In genomic region chr4:8441499-8442091, GRCh38 we compare ENCODE assay signal across 9 cellular contexts. TPM values are rescaled to one million over a fixed set of nuclear protein-coding genes. Genes with fewer than 3 reads are reported as not detected.
DNase-seq lines count a peak whose midpoint lies in the region; ATAC-seq and TF ChIP-seq lines count a peak whose summit lies in the region.
"Had no signal": no experiment of that assay in that cellular context is flagged by ENCODE, and none has a peak within 500 bp of the region (broad histone marks: within the 10 kb centered on the region; RNA-seq: fewer than 3 reads in every experiment).

No MANE protein-coding gene starts in this region.

- no peaks in the 10 kb centered on the region for H3K27me3 ChIP-seq in CD8-positive, alpha-beta memory T cell (ENCODE audit: insufficient read depth, low read length, poor library complexity, severe bottlenecking)
- H3K27me3 ChIP-seq in NT2/D1 (ENCODE audit: insufficient read depth, insufficient read length), result no peaks in the 10 kb centered on the region
- no peaks in the 10 kb centered on the region for H3K27me3 ChIP-seq in endodermal cell (ENCODE audit: control insufficient read depth, insufficient read depth, low read length, poor library complexity, severe bottlenecking)
- no peaks in the 10 kb centered on the region for H3K27me3 ChIP-seq in neuron (ENCODE audit: insufficient read depth, low read length)

- H2AFZ ChIP-seq in neuron (ENCODE audit: low read depth, low read length), result no peak overlapping the region

- POLR2A ChIA-PET in CD8-positive, alpha-beta memory T cell (lab: Charles Lee), result no interaction called here

- peaks cover 71 to 76% (median 73%) of the 10 kb centered on the region in 3 donors for H3K4me1 Mint-ChIP-seq in CD8-positive, alpha-beta memory T cell
- H3K4me1 Mint-ChIP-seq in endodermal cell, result peaks cover 33% of the 10 kb centered on the region

- H3K27ac Mint-ChIP-seq in CD8-positive, alpha-beta memory T cell, result peak overlapping the region; percentile 16 to 94 (median 70)
- H3K27ac Mint-ChIP-seq in endodermal cell, result peak overlapping the region; percentile 87

- H3K27ac ChIP-seq in CD8-positive, alpha-beta memory T cell (ENCODE audit: low read depth, low read length), result peak overlapping the region; percentile 98
- no peak overlapping the region for H3K27ac ChIP-seq in endodermal cell (ENCODE audit: low read depth, low read length)

- no peak for DNase-seq in CD8-positive, alpha-beta memory T cell
- DNase-seq in NT2/D1 (ENCODE audit: low read depth, low spot score) (no peak), endodermal cell (no peak), NOMO-1 treated with dmso at 0.1 percent for 144 hours (lab: John Stamatoyannopoulos, UW; ENCODE audit: unreplicated experiment) (no peak), ureter (ENCODE audit: low spot score) (no peak)
- DNase-seq: activated CD4-positive, alpha-beta T cell treated with anti-CD3 and anti-CD28 coated beads, Interleukin-2, amount 50 U/mL, for 1 hour had no signal

- no peak for ATAC-seq in HG03442 (IDR thresholded peaks at IDR 0.05; ENCODE audit: unreplicated experiment)
- no peak for ATAC-seq in GM19463 (IDR thresholded peaks at IDR 0.05; ENCODE audit: unreplicated experiment)

- H3K4me1 ChIP-seq in CD8-positive, alpha-beta memory T cell (ENCODE audit: insufficient read depth, low read length), result peaks cover 39% of the 10 kb centered on the region
- H3K4me1 ChIP-seq in NT2/D1 (ENCODE audit: insufficient read depth, insufficient read length), result peaks cover 5% of the 10 kb centered on the region
- H3K4me1 ChIP-seq in endodermal cell (ENCODE audit: control insufficient read depth, insufficient read depth, low read length), result no peaks in the 10 kb centered on the region
- H3K4me1 ChIP-seq in neuron (ENCODE audit: insufficient read depth, low read length), result peaks cover 51% of the 10 kb centered on the region

- peak overlapping the region; percentile 92 for H3K4me3 ChIP-seq in CD8-positive, alpha-beta memory T cell (ENCODE audit: low read length)
- H3K4me3 ChIP-seq in NT2/D1 (ENCODE audit: insufficient read length, low read depth) (peak overlapping the region; percentile 96), endodermal cell (ENCODE audit: low read length) (peak overlapping the region; percentile 92), neuron (ENCODE audit: low read length) (peak overlapping the region; percentile 76)

- CTCF ChIA-PET in CD8-positive, alpha-beta memory T cell (lab: Charles Lee), result interaction anchor here (1.7 to 1.9 kb wide), 2 partner anchors 10 to 265 kb away, joined by 4 read pairs; no protein-coding TSS in a partner anchor

- WGBS in endodermal cell (ENCODE audit: insufficient coverage in 1 of 2, insufficient read length in 1 of 2), 2 experiments, result 64 to 68% methylated on average over 17 of the region's 17 CpGs

- peaks cover 0 to 8% (median 0%) of the 10 kb centered on the region in 5 donors for H3K9me3 Mint-ChIP-seq in CD8-positive, alpha-beta memory T cell
- peaks cover 34% of the 10 kb centered on the region for H3K9me3 Mint-ChIP-seq in endodermal cell

- H3K9ac ChIP-seq in NT2/D1 (ENCODE audit: insufficient read length, low read depth), result peak overlapping the region; percentile 93
- H3K9ac ChIP-seq in endodermal cell (ENCODE audit: extremely low read depth, low read length, poor library complexity, severe bottlenecking), result peak overlapping the region; percentile 74

- H3K36me3 Mint-ChIP-seq in CD8-positive, alpha-beta memory T cell, result peaks cover 0 to 24% (median 2%) of the 10 kb centered on the region in 3 donors
- peaks cover 20% of the 10 kb centered on the region for H3K36me3 Mint-ChIP-seq in endodermal cell (ENCODE audit: low read depth)

- H3K4me3 Mint-ChIP-seq in CD8-positive, alpha-beta memory T cell, result peak overlapping the region; percentile 78 to 100 (median 92)
- H3K4me3 Mint-ChIP-seq in endodermal cell, result peak overlapping the region; percentile 84

- no peaks in the 10 kb centered on the region for H3K9me3 ChIP-seq in CD8-positive, alpha-beta memory T cell (ENCODE audit: low read length)
- H3K9me3 ChIP-seq in NT2/D1 (ENCODE audit: insufficient read depth, low read length) (no peaks in the 10 kb centered on the region), endodermal cell (ENCODE audit: control insufficient read depth, low read length) (peaks cover 23% of the 10 kb centered on the region), neuron (ENCODE audit: low read length) (no peaks in the 10 kb centered on the region)

- TF ChIP-seq CTCF in endodermal cell (conservative IDR thresholded peaks at IDR 0.05), result no peak

- H3K27me3 Mint-ChIP-seq in CD8-positive, alpha-beta memory T cell, result no peaks in the 10 kb centered on the region
- no peaks in the 10 kb centered on the region for H3K27me3 Mint-ChIP-seq in endodermal cell (ENCODE audit: insufficient read depth)

- peaks cover 5% of the 10 kb centered on the region for H3K36me3 ChIP-seq in CD8-positive, alpha-beta memory T cell (ENCODE audit: insufficient read depth, low read length)
- H3K36me3 ChIP-seq in NT2/D1 (ENCODE audit: insufficient read depth, insufficient read length, low read length) (peaks cover 36% of the 10 kb centered on the region), endodermal cell (ENCODE audit: control insufficient read depth, insufficient read depth, low read length) (peaks cover 46% of the 10 kb centered on the region), neuron (ENCODE audit: insufficient read depth, low read length) (peaks cover 6% of the 10 kb centered on the region)

RNA-seq across cellular contexts. Expression of gene TRMT44, which starts 1.0 kb away (rescaled TPM):
- 10 to 100 TPM; 25.2 to 25.6 TPM for total RNA-seq in CD8-positive, alpha-beta memory T cell
- polyA plus RNA-seq in CD8-positive, alpha-beta memory T cell, result 13.8 TPM
- total RNA-seq in endodermal cell (100 to 1,000 TPM in 1 of 2 donors, 10 to 100 TPM in 1; 45.9 to 114 TPM), ureter (29.5 TPM)
- 27.2 TPM for polyA plus RNA-seq in endodermal cell (2013, experiment 1 of 2)
- 32.3 TPM for polyA plus RNA-seq in endodermal cell (2013, experiment 2 of 2)

RNA-seq across cellular contexts. Expression of gene ACOX3, which starts 1.1 kb away (rescaled TPM):
- total RNA-seq in CD8-positive, alpha-beta memory T cell, result 10 to 100 TPM; 22.3 to 24.9 TPM
- 14.2 TPM for polyA plus RNA-seq in CD8-positive, alpha-beta memory T cell
- total RNA-seq in endodermal cell (100 to 1,000 TPM in 1 of 2 donors, 10 to 100 TPM in 1; 55.1 to 146 TPM), ureter (49.5 TPM)
- polyA plus RNA-seq in endodermal cell (2013, experiment 1 of 2), result 23.7 TPM
- polyA plus RNA-seq in endodermal cell (2013, experiment 2 of 2), result 23.1 TPM
